ENCODE assay signal across 8 cellular contexts in the genomic region with DNA sequence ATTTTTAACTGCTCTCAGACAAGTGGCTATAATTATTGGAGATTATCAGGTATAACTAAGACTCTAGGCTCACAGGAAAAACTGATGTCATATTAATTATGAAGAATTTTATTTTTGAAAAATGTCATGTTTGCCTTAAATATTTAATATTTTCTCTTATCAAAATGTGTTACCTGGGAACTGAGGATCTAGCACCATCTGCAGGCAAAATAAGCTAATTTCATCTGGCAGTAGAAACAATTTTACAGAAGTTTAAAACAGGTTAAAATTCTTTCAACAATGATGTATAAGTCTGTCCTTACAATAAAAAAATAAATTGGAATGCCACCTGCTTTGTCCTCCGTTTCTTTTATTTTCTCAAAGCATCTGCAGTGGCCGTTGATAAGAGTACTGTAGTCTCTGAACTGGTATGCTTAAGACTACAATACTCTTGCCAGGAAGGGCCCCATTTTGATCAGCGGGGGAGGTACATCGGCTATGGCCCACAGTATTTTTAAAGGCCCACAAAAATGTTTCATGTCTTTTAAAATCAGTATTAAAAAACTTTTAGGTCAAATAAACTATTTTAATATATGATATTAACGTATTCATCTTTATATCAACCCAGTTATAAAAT.
A peak's percentile ranks its signal among the peaks of the same experiment; 100 is the strongest.
DNase-seq lines count a peak whose midpoint lies in the region; ATAC-seq and TF ChIP-seq lines count a peak whose summit lies in the region.

No MANE protein-coding gene starts in this region.

- H3K36me3 Mint-ChIP-seq in activated T-helper 1 cell treated with anti-CD3 and anti-CD28 coated beads, Interleukin-12 subunit alpha, Interleukin-12 subunit beta, Interleukin-2, Interleukin-4 antibody, amounts not matched to agents 30 ng/mL and 10 ng/mL and 1 ng/mL, durations not matched to agents 14 hours and 24 hours and 36 hours (ENCODE audit: low read depth) = no peaks in the 10 kb centered on the region

- no peak overlapping the region for H3K27ac Mint-ChIP-seq in activated T-helper 1 cell treated with anti-CD3 and anti-CD28 coated beads, Interleukin-12 subunit alpha, Interleukin-12 subunit beta, Interleukin-2, Interleukin-4 antibody, amounts not matched to agents 30 ng/mL and 10 ng/mL and 1 ng/mL, durations not matched to agents 14 hours and 24 hours and 36 hours

- peaks cover 2% of the 10 kb centered on the region for H3K27me3 Mint-ChIP-seq in activated T-helper 1 cell treated with anti-CD3 and anti-CD28 coated beads, Interleukin-12 subunit alpha, Interleukin-12 subunit beta, Interleukin-2, Interleukin-4 antibody, amounts not matched to agents 30 ng/mL and 10 ng/mL and 1 ng/mL, durations not matched to agents 14 hours and 24 hours and 36 hours (ENCODE audit: insufficient read depth)

- ATAC-seq in HG03354 (IDR thresholded peaks at IDR 0.05; ENCODE audit: poor library complexity, severe bottlenecking, unreplicated experiment) = peak; percentile 37
- ATAC-seq in HG02759 (IDR thresholded peaks at IDR 0.05; ENCODE audit: unreplicated experiment) = no peak

- TF ChIP-seq CTCF in kidney epithelial cell (IDR thresholded peaks at IDR 0.05; ENCODE audit: insufficient read depth, low read length, poor library complexity, severe bottlenecking) = peak; percentile 60

- H3K4me3 ChIP-seq in kidney epithelial cell (ENCODE audit: low read depth, low read length) = no peak overlapping the region

- H3K4me3 Mint-ChIP-seq in activated T-helper 1 cell treated with anti-CD3 and anti-CD28 coated beads, Interleukin-12 subunit alpha, Interleukin-12 subunit beta, Interleukin-2, Interleukin-4 antibody, amounts not matched to agents 30 ng/mL and 10 ng/mL and 1 ng/mL, durations not matched to agents 14 hours and 24 hours and 36 hours = no peak overlapping the region

- peak; percentile 48 for DNase-seq in DMS53 treated with DMSO at 0.1 percent for 48 hours (lab: John Stamatoyannopoulos, UW; ENCODE audit: unreplicated experiment)
- DNase-seq in amniotic epithelial cell (ENCODE audit: low read depth) = peak; percentile 32
- DNase-seq in kidney epithelial cell (ENCODE audit: low read depth) = no peak
- DNase-seq in activated gamma-delta T cell treated with Interleukin-2 at 50 U/mL for 16 hours = no peak
- no peak for DNase-seq in activated T-helper 1 cell treated with anti-CD3 and anti-CD28 coated beads, Interleukin-12 subunit alpha, Interleukin-12 subunit beta, Interleukin-2, Interleukin-4 antibody, amounts not matched to agents 30 ng/mL and 10 ng/mL and 1 ng/mL, durations not matched to agents 14 hours and 24 hours and 36 hours (ENCODE audit: low spot score)
- no peak for DNase-seq in stimulated activated CD4-positive, alpha-beta T cell treated with anti-CD3 and anti-CD28 coated beads, Interleukin-4, amount 100 ng/mL, for 4 hours

- intact Hi-C loops in activated T-helper 1 cell treated with anti-CD3 and anti-CD28 coated beads, Interleukin-12 subunit alpha, Interleukin-12 subunit beta, Interleukin-2, Interleukin-4 antibody, amounts not matched to agents 30 ng/mL and 10 ng/mL and 1 ng/mL, durations not matched to agents 14 hours and 24 hours and 36 hours (cut with micrococcal nuclease) = loop anchor here (1.0 to 10.0 kb wide), 4 partner anchors 112 to 895 kb away; a partner anchor contains a TSS

- H3K27me3 ChIP-seq in kidney epithelial cell (ENCODE audit: control insufficient read depth, insufficient read depth, low read length) = no peaks in the 10 kb centered on the region

- H3K36me3 ChIP-seq in kidney epithelial cell (ENCODE audit: control insufficient read depth, insufficient read depth, low read length) = no peaks in the 10 kb centered on the region

- H3K9me3 Mint-ChIP-seq in activated T-helper 1 cell treated with anti-CD3 and anti-CD28 coated beads, Interleukin-12 subunit alpha, Interleukin-12 subunit beta, Interleukin-2, Interleukin-4 antibody, amounts not matched to agents 30 ng/mL and 10 ng/mL and 1 ng/mL, durations not matched to agents 14 hours and 24 hours and 36 hours = no peaks in the 10 kb centered on the region

- no peaks in the 10 kb centered on the region for H3K4me1 Mint-ChIP-seq in activated T-helper 1 cell treated with anti-CD3 and anti-CD28 coated beads, Interleukin-12 subunit alpha, Interleukin-12 subunit beta, Interleukin-2, Interleukin-4 antibody, amounts not matched to agents 30 ng/mL and 10 ng/mL and 1 ng/mL, durations not matched to agents 14 hours and 24 hours and 36 hours (ENCODE audit: low read depth)

Comparison
In these comparisons a context has a peak if more than half of its experiments do, and no peak if none do; other contexts are left out.
1. DNase-seq: peak in DMS53 treated with DMSO at 0.1 percent for 48 hours (single experiment) and amniotic epithelial cell (single experiment); none in kidney epithelial cell (single experiment), activated gamma-delta T cell treated with Interleukin-2 at 50 U/mL for 16 hours (single experiment), activated T-helper 1 cell treated with anti-CD3 and anti-CD28 coated beads, Interleukin-12 subunit alpha, Interleukin-12 subunit beta, Interleukin-2, Interleukin-4 antibody, amounts not matched to agents 30 ng/mL and 10 ng/mL and 1 ng/mL, durations not matched to agents 14 hours and 24 hours and 36 hours (single experiment) and stimulated activated CD4-positive, alpha-beta T cell treated with anti-CD3 and anti-CD28 coated beads, Interleukin-4, amount 100 ng/mL, for 4 hours (0 of 2).